Comparison of ENCODE assay signal across 8 cellular contexts in genomic region chr6:142819603-142820335, GRCh38.
DNase-seq lines count a peak whose midpoint lies in the region; ATAC-seq, FAIRE-seq and TF ChIP-seq lines count a peak whose summit lies in the region.

No MANE protein-coding gene starts in this region.

- no peaks in the 10 kb centered on the region for H3K9me3 ChIP-seq in CD4-positive, alpha-beta memory T cell (ENCODE audit: control insufficient read depth in 1 of 2, low read length in 2 of 2)
- no peaks in the 10 kb centered on the region for H3K9me3 ChIP-seq in duodenal mucosa (ENCODE audit: control insufficient read depth in 1 of 2, low read length in 2 of 2)

- peaks cover 0 to 2% (median 0%) of the 10 kb centered on the region in 8 donors for H3K9me3 Mint-ChIP-seq in CD4-positive, alpha-beta memory T cell
- H3K9me3 Mint-ChIP-seq in nephron, result no peaks in the 10 kb centered on the region

- intact Hi-C loops in CD4-positive, alpha-beta memory T cell (cut with micrococcal nuclease), result loop anchor here (1.0 to 5.0 kb wide), 4 partner anchors 20 to 67 kb away; no protein-coding TSS in a partner anchor

- H3K27ac ChIP-seq in CD4-positive, alpha-beta memory T cell (ENCODE audit: low read depth, low read length), result peak overlapping the region; percentile 76
- no peak overlapping the region for H3K27ac ChIP-seq in duodenal mucosa (ENCODE audit: low read depth, low read length)

- TF ChIP-seq CTCF in nephron (IDR thresholded peaks at IDR 0.05; ENCODE audit: unreplicated experiment in 3 of 3), result no peak

- no peak for FAIRE-seq in frontal cortex (lab: Jason Lieb, UNC)

- no peaks in the 10 kb centered on the region for H3K27me3 ChIP-seq in CD4-positive, alpha-beta memory T cell (ENCODE audit: insufficient read depth, low read length)
- H3K27me3 ChIP-seq in duodenal mucosa (ENCODE audit: control insufficient read depth in 1 of 2, insufficient read depth in 2 of 2, low read length in 2 of 2), result no peaks in the 10 kb centered on the region

- DNase-seq in CD4-positive, alpha-beta memory T cell, result peak; percentile 45 to 84 (median 52)
- DNase-seq in UCSD-AML1 (lab: John Stamatoyannopoulos, UW; ENCODE audit: unreplicated experiment) (peak; percentile 32), frontal cortex (ENCODE audit: low spot score in 2 of 2) (no peak), cerebellar nuclear complex (lab: John Stamatoyannopoulos, UW) (no peak)

- H3K4me1 ChIP-seq in CD4-positive, alpha-beta memory T cell (ENCODE audit: insufficient read depth, low read length), result peaks cover 88% of the 10 kb centered on the region
- peaks cover 23 to 34% of the 10 kb centered on the region in 2 donors for H3K4me1 ChIP-seq in duodenal mucosa (ENCODE audit: control insufficient read depth in 1 of 2, insufficient read depth in 2 of 2, low read length in 2 of 2)

- peak; percentile 55 for ATAC-seq in GM19372 (IDR thresholded peaks at IDR 0.05; ENCODE audit: low read depth, unreplicated experiment)
- peak; percentile 68 for ATAC-seq in HG03442 (IDR thresholded peaks at IDR 0.05; ENCODE audit: unreplicated experiment)

- peak overlapping the region; percentile 76 to 92 (median 90) for H3K4me3 Mint-ChIP-seq in CD4-positive, alpha-beta memory T cell
- H3K4me3 Mint-ChIP-seq in nephron, result peak overlapping the region; percentile 35 to 64 (median 49)

- peaks cover 32% of the 10 kb centered on the region in 2 donors for H3K36me3 Mint-ChIP-seq in CD4-positive, alpha-beta memory T cell
- no peaks in the 10 kb centered on the region for H3K36me3 Mint-ChIP-seq in nephron (ENCODE audit: low read depth)

- no peaks in the 10 kb centered on the region for H3K36me3 ChIP-seq in CD4-positive, alpha-beta memory T cell (ENCODE audit: insufficient read depth, low read length)
- H3K36me3 ChIP-seq in duodenal mucosa (ENCODE audit: control insufficient read depth in 1 of 2, insufficient read depth in 2 of 2, low read length in 2 of 2), result no peaks in the 10 kb centered on the region

- peak overlapping the region; percentile 37 to 48 for H3K4me3 ChIP-seq in CD4-positive, alpha-beta memory T cell (ENCODE audit: low read length in 2 of 2)
- H3K4me3 ChIP-seq in duodenal mucosa (ENCODE audit: low read depth in 1 of 2, low read length in 2 of 2), result peak overlapping the region; percentile 63 to 81

- peak overlapping the region; percentile 87 to 100 (median 94) for H3K27ac Mint-ChIP-seq in CD4-positive, alpha-beta memory T cell
- peak overlapping the region; percentile 88 to 96 (median 89) for H3K27ac Mint-ChIP-seq in nephron

- H3K27me3 Mint-ChIP-seq in CD4-positive, alpha-beta memory T cell, result peaks cover 0 to 3% of the 10 kb centered on the region in 2 donors
- peaks cover 3% of the 10 kb centered on the region for H3K27me3 Mint-ChIP-seq in nephron (ENCODE audit: low read depth)

- peaks cover 62 to 84% (median 71%) of the 10 kb centered on the region in 4 donors for H3K4me1 Mint-ChIP-seq in CD4-positive, alpha-beta memory T cell
- H3K4me1 Mint-ChIP-seq in nephron, result peaks cover 52% of the 10 kb centered on the region

- POLR2A ChIA-PET in CD4-positive, alpha-beta memory T cell (lab: Charles Lee; ENCODE audit: partially characterized antibody), result interaction anchor here (0.5 to 3.5 kb wide), 28 partner anchors 9 to 127 kb away, joined by 3 to 50 read pairs (median 4); partner anchors contain the start of gene HIVEP2

- CTCF ChIA-PET in CD4-positive, alpha-beta memory T cell (lab: Charles Lee; ENCODE audit: partially characterized antibody), result interaction anchor here (0.8 to 3.6 kb wide), 16 partner anchors 7 to 207 kb away, joined by 3 to 13 read pairs (median 4); no protein-coding TSS in a partner anchor

- peak overlapping the region; percentile 21 to 55 for H3K9ac ChIP-seq in duodenal mucosa (ENCODE audit: low read depth in 1 of 2, low read length in 2 of 2)

Comparison
In these comparisons a context has a peak if more than half of its experiments do, and no peak if none do; other contexts are left out.
1. DNase-seq: peak in CD4-positive, alpha-beta memory T cell (5 of 5) and UCSD-AML1 (single experiment); none in frontal cortex (0 of 2) and cerebellar nuclear complex (0 of 2).